In genomic region chrX:129932137-129932791, GRCh38 we compare ENCODE assay signal across 8 cellular contexts. TPM values are rescaled to one million over a fixed set of nuclear protein-coding genes. Genes with fewer than 3 reads are reported as not detected.
A peak's percentile ranks its signal among the peaks of the same experiment; 100 is the strongest.
DNase-seq lines count a peak whose midpoint lies in the region; ATAC-seq and TF ChIP-seq lines count a peak whose summit lies in the region.

No MANE protein-coding gene starts in this region.

- peak overlapping the region in 1 of 2 donors; percentile 65 for H3K4me3 ChIP-seq in CD4-positive, alpha-beta memory T cell (ENCODE audit: low read length in 2 of 2)
- H3K4me3 ChIP-seq in SK-N-MC (peak overlapping the region; percentile 77), thoracic aorta (peak overlapping the region; percentile 77)

- CTCF ChIA-PET in CD4-positive, alpha-beta memory T cell (lab: Charles Lee; ENCODE audit: partially characterized antibody): interaction anchor here (0.6 to 13.2 kb wide), 2 partner anchors 94 to 329 kb away, joined by 3 to 291 read pairs; no protein-coding TSS in a partner anchor

- no peaks in the 10 kb centered on the region for H3K9me3 Mint-ChIP-seq in CD4-positive, alpha-beta memory T cell
- no peaks in the 10 kb centered on the region for H3K9me3 Mint-ChIP-seq in activated naive CD4-positive, alpha-beta T cell treated with anti-CD3 and anti-CD28 coated beads, Interleukin-2, amount 50 U/mL, for 24 hours
- H3K9me3 Mint-ChIP-seq in glutamatergic neuron (ENCODE audit: unreplicated experiment): peaks cover 5% of the 10 kb centered on the region

- H3K9me3 ChIP-seq in CD4-positive, alpha-beta memory T cell (ENCODE audit: control insufficient read depth in 1 of 2, low read length in 2 of 2): no peaks in the 10 kb centered on the region
- H3K9me3 ChIP-seq in KOPT-K1 (ENCODE audit: insufficient read depth, low read length, poor library complexity, severe bottlenecking): no peaks in the 10 kb centered on the region
- H3K9me3 ChIP-seq in SK-N-MC (ENCODE audit: low read depth, low read length): no peaks in the 10 kb centered on the region
- no peaks in the 10 kb centered on the region for H3K9me3 ChIP-seq in thoracic aorta

- intact Hi-C loops in CD4-positive, alpha-beta memory T cell (cut with micrococcal nuclease): loop anchor here (1.0 to 2.0 kb wide), 2 partner anchors 21 to 50 kb away; partner anchors contain the start of gene BCORL1

- peaks cover under 1% of the 10 kb centered on the region for H3K36me3 ChIP-seq in CD4-positive, alpha-beta memory T cell (ENCODE audit: insufficient read depth, low read length)
- H3K36me3 ChIP-seq in KOPT-K1 (ENCODE audit: insufficient read depth, low read length) (peaks cover 28% of the 10 kb centered on the region; the same call in 1 of the 2 replicates), SK-N-MC (ENCODE audit: insufficient read depth, low read length) (peaks cover 3% of the 10 kb centered on the region; the same call in 1 of the 2 replicates), thoracic aorta (no peaks in the 10 kb centered on the region)

- peak overlapping the region; percentile 40 for H3K27ac ChIP-seq in CD4-positive, alpha-beta memory T cell (ENCODE audit: low read depth, low read length)
- peak overlapping the region; percentile 34 for H3K27ac ChIP-seq in KOPT-K1 (ENCODE audit: low read depth, low read length, poor library complexity, severe bottlenecking)
- no peak overlapping the region for H3K27ac ChIP-seq in SK-N-MC
- peak overlapping the region; percentile 74 to 82 for H3K27ac ChIP-seq in thoracic aorta

- POLR2A ChIA-PET in CD4-positive, alpha-beta memory T cell (lab: Charles Lee; ENCODE audit: partially characterized antibody): interaction anchor here (1.0 to 2.2 kb wide), 4 partner anchors 20 to 92 kb away, joined by 4 to 12 read pairs (median 5); no protein-coding TSS in a partner anchor

- H3K4me1 ChIP-seq in CD4-positive, alpha-beta memory T cell (ENCODE audit: insufficient read depth, low read length): no peaks in the 10 kb centered on the region
- no peaks in the 10 kb centered on the region for H3K4me1 ChIP-seq in thoracic aorta (ENCODE audit: control insufficient read depth in 1 of 2, low read depth in 2 of 2)

- peaks cover 0 to 11% (median 5%) of the 10 kb centered on the region in 4 donors for H3K4me1 Mint-ChIP-seq in CD4-positive, alpha-beta memory T cell
- peaks cover 13% of the 10 kb centered on the region for H3K4me1 Mint-ChIP-seq in activated naive CD4-positive, alpha-beta T cell treated with anti-CD3 and anti-CD28 coated beads, Interleukin-2, amount 50 U/mL, for 24 hours
- peaks cover 3% of the 10 kb centered on the region for H3K4me1 Mint-ChIP-seq in glutamatergic neuron (ENCODE audit: low read depth, unreplicated experiment)

- no peaks in the 10 kb centered on the region for H3K27me3 Mint-ChIP-seq in CD4-positive, alpha-beta memory T cell
- H3K27me3 Mint-ChIP-seq in activated naive CD4-positive, alpha-beta T cell treated with anti-CD3 and anti-CD28 coated beads, Interleukin-2, amount 50 U/mL, for 24 hours: no peaks in the 10 kb centered on the region
- H3K27me3 Mint-ChIP-seq in glutamatergic neuron (ENCODE audit: unreplicated experiment): peaks cover 7% of the 10 kb centered on the region

- TF ChIP-seq CTCF in glutamatergic neuron (IDR thresholded peaks at IDR 0.05; ENCODE audit: partially characterized antibody, unreplicated experiment): no peak
- no peak for TF ChIP-seq CTCF in omental fat pad (IDR thresholded peaks at IDR 0.05)
- no peak for TF ChIP-seq CTCF in thoracic aorta (IDR thresholded peaks at IDR 0.05)

- H3K4me3 Mint-ChIP-seq in CD4-positive, alpha-beta memory T cell: peak overlapping the region; percentile 72 to 82 (median 80)
- H3K4me3 Mint-ChIP-seq in activated naive CD4-positive, alpha-beta T cell treated with anti-CD3 and anti-CD28 coated beads, Interleukin-2, amount 50 U/mL, for 24 hours: peak overlapping the region; percentile 54
- peak overlapping the region; percentile 55 for H3K4me3 Mint-ChIP-seq in glutamatergic neuron (ENCODE audit: unreplicated experiment)

- H3K27ac Mint-ChIP-seq in CD4-positive, alpha-beta memory T cell: peak overlapping the region in 4 of 7 donors; percentile 32 to 70 (median 36)
- H3K27ac Mint-ChIP-seq in activated naive CD4-positive, alpha-beta T cell treated with anti-CD3 and anti-CD28 coated beads, Interleukin-2, amount 50 U/mL, for 24 hours: no peak overlapping the region
- peak overlapping the region; percentile 62 for H3K27ac Mint-ChIP-seq in glutamatergic neuron (ENCODE audit: unreplicated experiment)

- H3K27me3 ChIP-seq in CD4-positive, alpha-beta memory T cell (ENCODE audit: insufficient read depth, low read length): no peaks in the 10 kb centered on the region
- H3K27me3 ChIP-seq in thoracic aorta (replicated peaks; ENCODE audit: insufficient read depth): no peaks in the 10 kb centered on the region

- peaks cover 0 to 5% of the 10 kb centered on the region in 2 donors for H3K36me3 Mint-ChIP-seq in CD4-positive, alpha-beta memory T cell
- no peaks in the 10 kb centered on the region for H3K36me3 Mint-ChIP-seq in activated naive CD4-positive, alpha-beta T cell treated with anti-CD3 and anti-CD28 coated beads, Interleukin-2, amount 50 U/mL, for 24 hours
- H3K36me3 Mint-ChIP-seq in glutamatergic neuron (ENCODE audit: unreplicated experiment): no peaks in the 10 kb centered on the region

- DNase-seq in CD4-positive, alpha-beta memory T cell: peak; percentile 64 to 87 (median 69)
- DNase-seq in SK-N-MC (ENCODE audit: low read depth, low spot score) (peak; percentile 20), glutamatergic neuron (peak; percentile 86), omental fat pad (ENCODE audit: low spot score) (peak; percentile 31), thoracic aorta (ENCODE audit: low spot score) (peak; percentile 73)

- peak overlapping the region; percentile 45 for H3K9ac ChIP-seq in SK-N-MC (ENCODE audit: insufficient read length)

- peak; percentile 58 for ATAC-seq in GM21381 (IDR thresholded peaks at IDR 0.05; ENCODE audit: unreplicated experiment)
- ATAC-seq in omental fat pad (ENCODE audit: low FRiP score): peak; percentile 57
- peak; percentile 75 for ATAC-seq in thoracic aorta (ENCODE audit: insufficient number of reproducible peaks, low FRiP score, low read depth)

RNA-seq across cellular contexts. Expression of gene UTP14A, which starts 26.3 kb away (rescaled TPM):
- 10 to 100 TPM; 17.7 to 19.2 TPM for total RNA-seq in CD4-positive, alpha-beta memory T cell
- 10 to 100 TPM in 1 of 2 donors, 1 to 10 TPM in 1; 2.5 to 12.7 TPM for polyA plus RNA-seq in CD4-positive, alpha-beta memory T cell
- total RNA-seq in glutamatergic neuron (ENCODE audit: unreplicated experiment): 9.8 TPM
- total RNA-seq in omental fat pad: 10 to 100 TPM; 12.5 to 31.6 (median 16.2) TPM
- total RNA-seq in thoracic aorta: 10 to 100 TPM in 1 of 2 donors, 1 to 10 TPM in 1; 8.8 to 19.1 TPM

RNA-seq across cellular contexts. Expression of gene BCORL1, which starts 50.2 kb away (rescaled TPM):
- 10 to 100 TPM; 14.0 to 14.2 TPM for total RNA-seq in CD4-positive, alpha-beta memory T cell
- 1 to 10 TPM in 1 of 2 donors, under 1 TPM in 1; 0.09 to 4.5 TPM for polyA plus RNA-seq in CD4-positive, alpha-beta memory T cell
- total RNA-seq in glutamatergic neuron (ENCODE audit: unreplicated experiment) (14.7 TPM), omental fat pad (1 to 10 TPM; 4.9 to 8.0 (median 5.2) TPM), thoracic aorta (10 to 100 TPM in 1 of 2 donors, 1 to 10 TPM in 1; 8.5 to 22.3 TPM)

Comparison
In these comparisons a context has a peak if more than half of its experiments do, and no peak if none do; other contexts are left out.
1. DNase-seq: peak in every context shown above with its lines; median percentile 86 in glutamatergic neuron; 73 in thoracic aorta; 69 in CD4-positive, alpha-beta memory T cell; 31 in omental fat pad; 20 in SK-N-MC.